In the genomic region with DNA sequence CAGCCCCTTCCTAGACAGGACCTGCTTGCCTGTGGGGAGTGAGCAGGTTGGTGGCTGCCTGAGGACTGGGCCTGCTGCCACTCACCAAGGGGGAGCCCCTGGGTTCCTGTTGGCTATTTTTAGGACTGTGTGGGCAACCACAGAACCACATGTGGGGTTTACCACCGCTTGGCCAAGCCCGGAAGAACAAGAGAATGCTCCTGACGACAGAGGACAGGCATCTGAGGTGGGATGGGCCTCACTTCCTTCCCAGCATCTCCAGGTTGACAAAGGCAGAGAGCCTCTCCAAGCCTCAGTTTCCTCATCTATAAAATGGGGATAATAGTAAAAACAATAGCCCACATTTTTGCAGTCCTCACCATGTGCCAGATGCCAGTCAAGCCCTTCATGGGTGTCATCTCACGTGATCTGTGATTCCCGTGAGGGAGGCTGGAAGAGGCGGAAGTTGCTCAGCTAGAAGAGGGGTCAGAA, we compare ENCODE assay signal across 7 cellular contexts. TPM values are rescaled to one million over a fixed set of nuclear protein-coding genes. Genes with fewer than 3 reads are reported as not detected.
A peak's percentile ranks its signal among the peaks of the same experiment; 100 is the strongest.
DNase-seq lines count a peak whose midpoint lies in the region; ATAC-seq, FAIRE-seq and TF ChIP-seq lines count a peak whose summit lies in the region.

No MANE protein-coding gene starts in this region.

- H3K36me3 Mint-ChIP-seq in stimulated activated effector memory CD8-positive, alpha-beta T cell treated with anti-CD3 and anti-CD28 coated beads, Interleukin-12 subunit alpha, Interleukin-12 subunit beta, amount 100 ng/mL, for 72 hours, result peaks cover 8% of the 10 kb centered on the region

- H3K4me3 ChIP-seq in NB4 (ENCODE audit: low read depth, low read length) (no peak overlapping the region), kidney (ENCODE audit: low read length in 2 of 2) (no peak overlapping the region)

- intact Hi-C loops in kidney (cut with DNase I), result no loop called here

- H3K9me3 ChIP-seq in kidney (ENCODE audit: control insufficient read depth in 1 of 2, low read length in 2 of 2), result peaks cover 0 to 8% of the 10 kb centered on the region in 2 donors

- no peaks in the 10 kb centered on the region for H3K36me3 ChIP-seq in kidney (ENCODE audit: control insufficient read depth in 1 of 2, insufficient read depth in 2 of 2, low read length in 2 of 2)

- peak overlapping the region; percentile 37 for H3K4me3 Mint-ChIP-seq in stimulated activated effector memory CD8-positive, alpha-beta T cell treated with anti-CD3 and anti-CD28 coated beads, Interleukin-12 subunit alpha, Interleukin-12 subunit beta, amount 100 ng/mL, for 72 hours

- H3K9me3 Mint-ChIP-seq in stimulated activated effector memory CD8-positive, alpha-beta T cell treated with anti-CD3 and anti-CD28 coated beads, Interleukin-12 subunit alpha, Interleukin-12 subunit beta, amount 100 ng/mL, for 72 hours, result peaks cover 8% of the 10 kb centered on the region

- no peak for TF ChIP-seq POLR2A in NB4 (IDR thresholded peaks at IDR 0.05; ENCODE audit: extremely low read depth, insufficient read length)

- DNase-seq in NB4 (ENCODE audit: low read depth) (peak; percentile 96), astrocyte of the hippocampus (ENCODE audit: low read depth, low spot score) (peak; percentile 87), kidney (no peak), putamen (ENCODE audit: low spot score) (no peak)
- peak; percentile 53 to 83 for DNase-seq in stimulated activated effector memory CD8-positive, alpha-beta T cell treated with anti-CD3 and anti-CD28 coated beads, Interleukin-12 subunit alpha, Interleukin-12 subunit beta, amount 100 ng/mL, for 72 hours (ENCODE audit: low spot score in 2 of 2)

- H3K27ac ChIP-seq in kidney (ENCODE audit: low read depth in 2 of 2, low read length in 2 of 2), result no peak overlapping the region

- H3K27ac Mint-ChIP-seq in stimulated activated effector memory CD8-positive, alpha-beta T cell treated with anti-CD3 and anti-CD28 coated beads, Interleukin-12 subunit alpha, Interleukin-12 subunit beta, amount 100 ng/mL, for 72 hours, result peak overlapping the region; percentile 88

- ATAC-seq in GM18868 (IDR thresholded peaks at IDR 0.05; ENCODE audit: unreplicated experiment) (peak; percentile 91), HG02610 (IDR thresholded peaks at IDR 0.05; ENCODE audit: unreplicated experiment) (peak; percentile 85)
- peak; percentile 87 for ATAC-seq in stimulated activated effector memory CD8-positive, alpha-beta T cell treated with anti-CD3 and anti-CD28 coated beads, Interleukin-12 subunit alpha, Interleukin-12 subunit beta, amount 100 ng/mL, for 72 hours

- peaks cover 5 to 6% of the 10 kb centered on the region in 2 donors for H3K4me1 ChIP-seq in kidney (ENCODE audit: control insufficient read depth in 1 of 2, insufficient read depth in 1 of 2, low read depth in 1 of 2, low read length in 2 of 2)

- H3K9ac ChIP-seq in kidney (ENCODE audit: low read length in 2 of 2), result no peak overlapping the region

- FAIRE-seq in kidney (lab: Jason Lieb, UNC), result no peak

- TF ChIP-seq CTCF in NB4 (IDR thresholded peaks at IDR 0.05; ENCODE audit: low read depth, low read length) (no peak), kidney (IDR thresholded peaks at IDR 0.05; ENCODE audit: borderline replicate concordance, extremely low read depth, insufficient read depth) (no peak)

- peaks cover 55% of the 10 kb centered on the region for H3K4me1 Mint-ChIP-seq in stimulated activated effector memory CD8-positive, alpha-beta T cell treated with anti-CD3 and anti-CD28 coated beads, Interleukin-12 subunit alpha, Interleukin-12 subunit beta, amount 100 ng/mL, for 72 hours

RNA-seq across cellular contexts. Expression of gene LRRC32, which starts 43.6 kb away (rescaled TPM):
- 136 TPM for total RNA-seq in kidney
- polyA plus RNA-seq in kidney (ENCODE audit: insufficient read depth, low read depth, low replicate concordance), result 105 TPM

Comparison
In these comparisons a context has a peak if more than half of its experiments do, and no peak if none do; other contexts are left out.
1. DNase-seq: peak in NB4 (single experiment), astrocyte of the hippocampus (single experiment) and stimulated activated effector memory CD8-positive, alpha-beta T cell treated with anti-CD3 and anti-CD28 coated beads, Interleukin-12 subunit alpha, Interleukin-12 subunit beta, amount 100 ng/mL, for 72 hours (2 of 2); none in kidney (single experiment) and putamen (single experiment).
2. Peak in every context shown above with its lines, with median percentiles within 50 percentile points of each other: ATAC-seq.